In the genomic region with DNA sequence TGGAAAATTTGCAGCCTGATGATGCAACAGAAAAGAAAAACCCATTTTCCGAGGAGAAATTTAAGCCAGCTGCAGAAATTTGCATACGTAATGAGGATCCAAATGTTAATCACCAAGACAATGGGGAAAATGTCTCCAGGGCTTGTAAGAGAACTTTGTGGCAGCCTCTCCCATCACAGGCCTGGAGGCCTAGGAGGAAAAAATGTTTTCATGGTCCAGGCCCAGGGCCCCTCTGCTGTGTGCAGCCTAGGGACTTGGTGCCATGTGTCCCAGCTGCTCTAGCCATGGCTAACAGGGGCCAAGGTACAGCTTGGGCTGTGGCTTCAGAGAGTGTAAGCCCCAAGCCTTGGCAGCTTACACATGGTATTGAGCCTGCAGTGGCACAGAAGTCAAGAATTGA, we compare ENCODE assay signal across 7 cellular contexts. TPM values are rescaled to one million over a fixed set of nuclear protein-coding genes. Genes with fewer than 3 reads are reported as not detected.
"Had no signal": no experiment of that assay in that cellular context is flagged by ENCODE, and none has a peak within 500 bp of the region (broad histone marks: within the 10 kb centered on the region; RNA-seq: fewer than 3 reads in every experiment).

No MANE protein-coding gene starts in this region.

RNA-seq across cellular contexts. Expression of gene PTH, which starts 50.3 kb away (rescaled TPM):
- total RNA-seq: GM23248, GM23338, H1, H4, H7, H9, HFFc6 had no signal
- polyA plus RNA-seq: GM23248, GM23338, H1 had no signal
